16 cellular contexts compared by ENCODE assay signal in the genomic region with DNA sequence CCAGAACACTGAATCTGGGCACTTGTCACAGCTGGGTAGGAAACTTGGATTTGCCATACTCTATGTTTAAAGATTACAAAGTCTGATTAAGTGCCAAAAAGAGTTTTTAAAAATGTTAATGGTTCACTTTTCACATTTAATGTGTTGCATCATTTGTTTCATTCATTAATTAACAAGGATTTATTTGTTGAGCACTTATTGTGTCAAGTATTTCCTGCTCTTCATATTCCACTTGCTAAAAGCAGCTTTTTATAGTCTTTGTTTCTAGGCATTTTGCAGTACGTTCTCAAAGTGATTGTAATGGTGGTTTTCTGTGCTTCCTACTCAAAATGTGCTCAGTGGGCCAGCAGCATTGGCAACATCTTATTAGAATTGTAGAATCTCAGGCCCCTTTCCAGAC.
DNase-seq lines count a peak whose midpoint lies in the region; ATAC-seq, FAIRE-seq and TF ChIP-seq lines count a peak whose summit lies in the region.
"Had no signal": no experiment of that assay in that cellular context is flagged by ENCODE, and none has a peak within 500 bp of the region (broad histone marks: within the 10 kb centered on the region; RNA-seq: fewer than 3 reads in every experiment).

No MANE protein-coding gene starts in this region.

- CTCF ChIA-PET in A673 (lab: Charles Lee), result no interaction called here
- CTCF ChIA-PET in CD8-positive, alpha-beta T cell (lab: Charles Lee), result interaction anchor here (0.7 to 2.2 kb wide), 9 partner anchors 26 to 101 kb away, joined by 3 to 10 read pairs (median 3); partner anchors contain the start of gene EPB41

- H3K4me3 Mint-ChIP-seq in CD8-positive, alpha-beta T cell, result no peak overlapping the region

- H3K27me3 Mint-ChIP-seq in CD8-positive, alpha-beta T cell (ENCODE audit: low read depth), result no peaks in the 10 kb centered on the region

- POLR2A ChIA-PET in A673 (lab: Charles Lee; ENCODE audit: low non-redundant PET), result interaction anchor here (0.6 kb wide), 1 partner anchor 73 kb away, joined by 3 read pairs; no protein-coding TSS in a partner anchor
- POLR2A ChIA-PET in CD8-positive, alpha-beta T cell (lab: Charles Lee), result interaction anchor here (0.6 to 1.3 kb wide), 2 partner anchors 54 to 98 kb away, joined by 3 read pairs; no protein-coding TSS in a partner anchor

- H3K27me3 ChIP-seq in A673 (replicated peaks; ENCODE audit: insufficient read depth, low read depth, low read length, poor library complexity) (no peaks in the 10 kb centered on the region), iPS-20b (ENCODE audit: insufficient read depth, low read length) (no peaks in the 10 kb centered on the region), pancreas (no peaks in the 10 kb centered on the region)
- no peaks in the 10 kb centered on the region for H3K27me3 ChIP-seq in CD8-positive, alpha-beta T cell (ENCODE audit: insufficient read depth, low read length)
- H3K27me3 ChIP-seq: BE2C, MG63 had no signal

- WGBS in pancreas, 2 donors, result 64 to 79% methylated on average over 1 of the region's 1 CpG

- ATAC-seq in CD8-positive, alpha-beta T cell, result no peak
- no peak for ATAC-seq in pancreas

- peaks cover 57% of the 10 kb centered on the region for H3K4me1 ChIP-seq in A673 (ENCODE audit: insufficient read depth, low read length, poor library complexity, severe bottlenecking)
- peaks cover 18% of the 10 kb centered on the region for H3K4me1 ChIP-seq in CD8-positive, alpha-beta T cell (ENCODE audit: insufficient read depth, low read length)
- peaks cover 16% of the 10 kb centered on the region; the same call in 1 of the 2 replicates for H3K4me1 ChIP-seq in iPS-20b (ENCODE audit: insufficient read depth, low read length)
- peaks cover 5 to 8% (median 5%) of the 10 kb centered on the region in 3 donors for H3K4me1 ChIP-seq in pancreas
- H3K4me1 ChIP-seq: BE2C had no signal

- intact Hi-C loops in A673 (cut with micrococcal nuclease; ENCODE audit: unreplicated experiment), result no loop called here
- intact Hi-C loops in CD8-positive, alpha-beta T cell (cut with DNase I, micrococcal nuclease), result loop anchor here (1.0 to 5.0 kb wide), 4 partner anchors 56 to 101 kb away; partner anchors contain the start of gene EPB41 (in 1 of the 2)
- intact Hi-C loops in pancreas (cut with DNase I), result no loop called here

- H3K9me3 ChIP-seq in A673 (ENCODE audit: low read depth, low read length, poor library complexity, severe bottlenecking), result peaks cover 8% of the 10 kb centered on the region
- no peaks in the 10 kb centered on the region for H3K9me3 ChIP-seq in CD8-positive, alpha-beta T cell (ENCODE audit: low read length)
- H3K9me3 ChIP-seq in iPS-20b (ENCODE audit: insufficient read depth, low read depth, low read length), result no peaks in the 10 kb centered on the region
- H3K9me3 ChIP-seq in pancreas, result no peaks in the 10 kb centered on the region
- H3K9me3 ChIP-seq: BE2C had no signal

- H3K4me1 Mint-ChIP-seq in CD8-positive, alpha-beta T cell (ENCODE audit: low read depth), result peaks cover 84% of the 10 kb centered on the region

- peak overlapping the region; percentile 90 for H3K27ac ChIP-seq in A673 (ENCODE audit: low read depth, low read length, poor library complexity, severe bottlenecking)
- no peak overlapping the region for H3K27ac ChIP-seq in CD8-positive, alpha-beta T cell (ENCODE audit: low read depth, low read length)
- H3K27ac ChIP-seq in iPS-20b (ENCODE audit: low read length), result no peak overlapping the region
- peak overlapping the region; percentile 50 to 84 (median 57) for H3K27ac ChIP-seq in pancreas
- H3K27ac ChIP-seq: HL-60, KMS-11, PC-9 had no signal

- H3K4me3 ChIP-seq in A673 (ENCODE audit: low read depth, low read length, poor library complexity, severe bottlenecking), result no peak overlapping the region
- H3K4me3 ChIP-seq in CD8-positive, alpha-beta T cell (ENCODE audit: low read depth, low read length), result no peak overlapping the region
- 0 out of 2 replicates have a peak overlapping the region, but pooled peaks have one; percentile 2 for H3K4me3 ChIP-seq in iPS-20b (ENCODE audit: low read length)
- no peak overlapping the region for H3K4me3 ChIP-seq in pancreas
- H3K4me3 ChIP-seq: MG63, PC-9 had no signal

- no peak overlapping the region; the same call in 1 of the 2 replicates for H3K9ac ChIP-seq in iPS-20b (ENCODE audit: low read depth, low read length)
- H3K9ac ChIP-seq: KMS-11 had no signal

- no TSS peak for BruUV-seq in A673 (replicated peaks; lab: Mats Ljungman, UMichigan)

- no peak for FAIRE-seq in pancreas (lab: Jason Lieb, UNC)
- FAIRE-seq: H1 had no signal

- peaks cover 25% of the 10 kb centered on the region for H3K36me3 Mint-ChIP-seq in CD8-positive, alpha-beta T cell

- peak overlapping the region; percentile 46 for H3K27ac Mint-ChIP-seq in CD8-positive, alpha-beta T cell

- no peaks in the 10 kb centered on the region for H3K9me3 Mint-ChIP-seq in CD8-positive, alpha-beta T cell

- TF ChIP-seq CTCF in A673 (conservative IDR thresholded peaks at IDR 0.05; ENCODE audit: low read depth, low read length) (no peak), pancreas (IDR thresholded peaks at IDR 0.05) (no peak)
- no peak for TF ChIP-seq CTCF in CD8-positive, alpha-beta T cell (IDR thresholded peaks at IDR 0.05)

- DNase-seq in A673 (ENCODE audit: low spot score), result no peak
- no peak for DNase-seq in CD8-positive, alpha-beta T cell
- no peak for DNase-seq in pancreas
- DNase-seq in SHP77 (lab: John Stamatoyannopoulos, UW), result no peak
- DNase-seq in amygdala (lab: John Stamatoyannopoulos, UW), result no peak
- no peak for DNase-seq in stimulated activated naive CD4-positive, alpha-beta T cell treated with Interleukin-2 at 50 U/mL for 16 hours (lab: John Stamatoyannopoulos, UW)
- DNase-seq: BE2C, NCI-H1092 treated with DMSO at 0.1 percent for 48 hours, NCI-H187, NCI-H69, PC-9 had no signal

- H3K36me3 ChIP-seq in A673 (ENCODE audit: insufficient read depth, low read length, poor library complexity, severe bottlenecking) (peaks cover 13% of the 10 kb centered on the region), iPS-20b (ENCODE audit: insufficient read depth, low read depth, low read length) (peaks cover 5% of the 10 kb centered on the region; the same call in 1 of the 2 replicates), pancreas (no peaks in the 10 kb centered on the region)
- no peaks in the 10 kb centered on the region for H3K36me3 ChIP-seq in CD8-positive, alpha-beta T cell (ENCODE audit: insufficient read depth, low read length)
- H3K36me3 ChIP-seq: BE2C, MG63 had no signal

Comparison
In these comparisons a context has a peak if more than half of its experiments do, and no peak if none do; other contexts are left out.
1. H3K27ac ChIP-seq: peak in A673 (single experiment) and pancreas (4 of 4); none in CD8-positive, alpha-beta T cell (single experiment) and iPS-20b (single experiment).
2. intact Hi-C loops: an anchor here in CD8-positive, alpha-beta T cell (1.0 to 5.0 kb wide); none called in A673 and pancreas.